ENCODE assay signal across 20 cellular contexts in the genomic region with DNA sequence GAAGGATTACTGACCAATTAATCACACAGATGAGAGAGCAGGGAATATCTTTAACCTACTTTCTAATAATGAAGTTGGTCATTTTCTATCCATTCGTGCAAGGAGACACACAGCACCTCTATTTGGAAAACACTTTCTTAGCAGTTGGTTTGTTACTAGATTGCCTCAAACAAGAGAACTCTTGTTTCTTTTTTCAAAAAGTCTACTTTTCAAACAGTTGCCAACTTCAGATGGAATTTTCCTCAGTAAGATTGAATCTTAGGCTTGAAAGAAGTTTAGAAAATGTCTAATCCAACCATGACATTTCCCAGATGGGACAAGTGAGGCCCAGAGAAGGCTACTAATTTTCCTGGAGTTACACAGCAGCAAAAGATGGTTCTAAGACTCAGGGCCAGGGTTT. TPM values are rescaled to one million over a fixed set of nuclear protein-coding genes. Genes with fewer than 3 reads are reported as not detected.
DNase-seq lines count a peak whose midpoint lies in the region; ATAC-seq, FAIRE-seq and TF ChIP-seq lines count a peak whose summit lies in the region.
"Had no signal": no experiment of that assay in that cellular context is flagged by ENCODE, and none has a peak within 500 bp of the region (broad histone marks: within the 10 kb centered on the region; RNA-seq: fewer than 3 reads in every experiment).

No MANE protein-coding gene starts in this region.

- no peak for TF ChIP-seq EP300 in K562 (IDR thresholded peaks at IDR 0.05; ENCODE audit: low read length)
- no peak for TF ChIP-seq EP300 in tibial nerve (IDR thresholded peaks at IDR 0.05)
- TF ChIP-seq EP300 in SK-N-SH (IDR thresholded peaks at IDR 0.05; ENCODE audit: borderline replicate concordance in 1 of 2, low read depth in 1 of 2, low read length in 1 of 2) = no peak

- H2AFZ ChIP-seq in K562 (ENCODE audit: low read depth, low read length) = no peak overlapping the region
- H2AFZ ChIP-seq in SK-N-SH (ENCODE audit: low read depth) = no peak overlapping the region

- CTCF ChIA-PET in K562 (lab: Yijun Ruan, JAX; ENCODE audit: low intra/inter-chr PET ratio) (no interaction called here), SK-N-SH (lab: Yijun Ruan, JAX) (no interaction called here)

- H3K79me2 ChIP-seq in K562 (ENCODE audit: control insufficient read depth, insufficient read depth, low read length) = no peaks in the 10 kb centered on the region
- no peaks in the 10 kb centered on the region for H3K79me2 ChIP-seq in SK-N-SH (ENCODE audit: insufficient read depth)

- H3K9me3 ChIP-seq in K562 (replicated peaks; ENCODE audit: control insufficient read depth, insufficient read depth, low read depth, low read length) = no peaks in the 10 kb centered on the region
- H3K9me3 ChIP-seq in prostate gland = no peaks in the 10 kb centered on the region
- H3K9me3 ChIP-seq in tibial nerve = peaks cover 0 to 2% (median 0%) of the 10 kb centered on the region in 4 donors
- H3K9me3 ChIP-seq in SK-N-SH = no peaks in the 10 kb centered on the region
- H3K9me3 ChIP-seq: neutrophil had no signal

- POLR2A ChIA-PET in K562 (lab: Yijun Ruan, JAX) = no interaction called here
- POLR2A ChIA-PET in SK-N-SH (lab: Yijun Ruan, JAX) = no interaction called here

- no peaks in the 10 kb centered on the region for H3K9me2 ChIP-seq in SK-N-SH

- H3K4me3 ChIP-seq in K562 (no peak overlapping the region), prostate gland (no peak overlapping the region), tibial nerve (no peak overlapping the region), SK-N-SH (ENCODE audit: low read depth in 2 of 2, low read length in 1 of 2) (no peak overlapping the region)

- BruUV-seq in K562 (replicated peaks; lab: Mats Ljungman, UMichigan) = no TSS peak

- no peak overlapping the region for H3K9ac ChIP-seq in K562 (ENCODE audit: insufficient read depth in 1 of 2, low read depth in 2 of 2, low read length in 2 of 2)
- no peak overlapping the region for H3K9ac ChIP-seq in SK-N-SH

- H3K36me3 ChIP-seq in K562 (ENCODE audit: control insufficient read depth, insufficient read depth, low read length) (no peaks in the 10 kb centered on the region), prostate gland (no peaks in the 10 kb centered on the region), tibial nerve (no peaks in the 10 kb centered on the region), SK-N-SH (replicated peaks in 1 of 2; ENCODE audit: control insufficient read depth in 1 of 2, insufficient read depth in 2 of 2, low read length in 1 of 2) (no peaks in the 10 kb centered on the region)
- H3K36me3 ChIP-seq: neutrophil had no signal

- no peaks in the 10 kb centered on the region for H3F3A ChIP-seq in SK-N-SH (replicated peaks; ENCODE audit: insufficient read depth)

- TF ChIP-seq POLR2A in K562 (conservative IDR thresholded peaks at IDR 0.05) = no peak
- TF ChIP-seq POLR2A in prostate gland (IDR thresholded peaks at IDR 0.05) = no peak
- TF ChIP-seq POLR2A in tibial nerve (IDR thresholded peaks at IDR 0.05) = no peak

- H3K4me2 ChIP-seq in K562 (ENCODE audit: insufficient read depth, low read length) (no peak overlapping the region), SK-N-SH (no peak overlapping the region)

- in situ Hi-C loops in K562 (cut with MboI) = no loop called here

- ATAC-seq in K562 (no peak), HG02623 (IDR thresholded peaks at IDR 0.05; ENCODE audit: unreplicated experiment) (no peak)
- ATAC-seq: CD8-positive, alpha-beta T cell; HCT116; stimulated activated naive CD8-positive, alpha-beta T cell treated with anti-CD3 and anti-CD28 coated beads, Interleukin-15, Interleukin-2, amounts not matched to agents 100 U/mL and 50 U/mL, for 24 hours had no signal

- H3K27ac ChIP-seq in K562 (ENCODE audit: extremely low read depth, low read depth, low read length) = no peak overlapping the region
- peak overlapping the region; percentile 41 to 72 for H3K27ac ChIP-seq in prostate gland
- peak overlapping the region; percentile 43 to 87 (median 78) for H3K27ac ChIP-seq in tibial nerve
- H3K27ac ChIP-seq in SK-N-SH (ENCODE audit: low read depth in 2 of 2, low read length in 1 of 2) = no peak overlapping the region
- H3K27ac ChIP-seq: neutrophil had no signal

- H3K27me3 ChIP-seq in K562 (ENCODE audit: control insufficient read depth in 2 of 2, insufficient read depth in 2 of 2, low read length in 2 of 2) (no peaks in the 10 kb centered on the region), prostate gland (replicated peaks; ENCODE audit: insufficient read depth) (no peaks in the 10 kb centered on the region), tibial nerve (no peaks in the 10 kb centered on the region), SK-N-SH (ENCODE audit: insufficient read depth) (no peaks in the 10 kb centered on the region)

- DNase-seq in K562 (ENCODE audit: extremely low read depth in 1 of 4, low spot score in 3 of 4) (no peak), foreskin melanocyte (peak; percentile 56), prostate gland (ENCODE audit: low spot score) (no peak), tibial nerve (ENCODE audit: low spot score in 2 of 2) (no peak), SK-N-SH (no peak)
- no peak for DNase-seq in stimulated activated naive CD4-positive, alpha-beta T cell (lab: John Stamatoyannopoulos, UW)
- DNase-seq: activated naive CD4-positive, alpha-beta T cell treated with anti-CD3 and anti-CD28 coated beads, Interleukin-2, amount 10 ng/mL, durations not matched to agents 7 days and 5 days; activated T-cell treated with anti-CD3 and anti-CD28 coated beads for 4 hours; CD8-positive, alpha-beta T cell; DMS79; NCI-H1417; NCI-H2171; NCI-H526; SHP77 treated with DMSO at 0.1 percent for 48 hours; stimulated activated CD4-positive, alpha-beta T cell treated with anti-CD3 and anti-CD28 coated beads, Interleukin-1b, Interleukin-23, amount 100 ng/mL, for 48 hours; stimulated activated naive CD8-positive, alpha-beta T cell treated with anti-CD3 and anti-CD28 coated beads, Interleukin-15, Interleukin-2, amounts not matched to agents 100 U/mL and 50 U/mL, for 24 hours had no signal

- 0% methylated on average over 1 of the region's 1 CpG for WGBS in K562 (ENCODE audit: insufficient coverage, low coverage, missing lambda C conversion rate)
- WGBS in prostate gland = 43% methylated on average over 1 of the region's 1 CpG
- 31 to 38% methylated on average over 1 of the region's 1 CpG for WGBS in tibial nerve, 2 donors
- 70% methylated on average over 1 of the region's 1 CpG for WGBS in SK-N-SH (ENCODE audit: low lambda C conversion rate)

- intact Hi-C loops in K562 (cut with micrococcal nuclease) = no loop called here
- intact Hi-C loops in prostate gland (cut with DNase I) = loop anchor here (5.0 to 10.0 kb wide), 2 partner anchors 71 to 94 kb away; partner anchors contain the start of genes MORC2 and TUG1

- TF ChIP-seq RAD21 in K562 (CRISPR knock-in tag; conservative IDR thresholded peaks at IDR 0.05 in 1 of 2, IDR thresholded peaks at IDR 0.05 in 1 of 2) (no peak), SK-N-SH (IDR thresholded peaks at IDR 0.05; ENCODE audit: low read length) (no peak)

- TF ChIP-seq CTCF in K562 (IDR thresholded peaks at IDR 0.05 in 2 of 3, conservative IDR thresholded peaks at IDR 0.05 in 1 of 3; ENCODE audit: insufficient read depth in 2 of 3, low read depth in 1 of 3, low read length in 3 of 3) (no peak), prostate gland (IDR thresholded peaks at IDR 0.05) (no peak), tibial nerve (IDR thresholded peaks at IDR 0.05) (no peak), SK-N-SH (IDR thresholded peaks at IDR 0.05) (no peak)

- no peak for FAIRE-seq in K562 (lab: Jason Lieb, UNC)
- FAIRE-seq: GM12892 had no signal

- H3K9me1 ChIP-seq in K562 (ENCODE audit: control insufficient read depth, insufficient read depth, low read length) = no peaks in the 10 kb centered on the region

- no peaks in the 10 kb centered on the region for H3K4me1 ChIP-seq in K562 (replicated peaks in 1 of 2; ENCODE audit: control insufficient read depth in 2 of 2, insufficient read depth in 2 of 2, low read length in 2 of 2)
- peaks cover 6% of the 10 kb centered on the region for H3K4me1 ChIP-seq in prostate gland (replicated peaks)
- H3K4me1 ChIP-seq in tibial nerve = peaks cover 0 to 45% (median 8%) of the 10 kb centered on the region in 4 donors
- peaks cover 0 to 3% of the 10 kb centered on the region in 2 experiments; a peak in 1 of 4 replicates for H3K4me1 ChIP-seq in SK-N-SH (ENCODE audit: control insufficient read depth in 1 of 2, insufficient read depth in 2 of 2, low read depth in 1 of 2, low read length in 1 of 2)

- no peaks in the 10 kb centered on the region for H4K20me1 ChIP-seq in K562 (replicated peaks; ENCODE audit: control insufficient read depth, insufficient read depth, low read length)
- no peaks in the 10 kb centered on the region for H4K20me1 ChIP-seq in SK-N-SH (ENCODE audit: insufficient read depth)

TF ChIP-seq in K562, 482 proteins besides CTCF, POLR2A, EP300 and RAD21 (continues in another document):
- TF ChIP-seq ZFP36 (IDR thresholded peaks at IDR 0.05; ENCODE audit: low read depth, low read length, partially characterized antibody) = peak; percentile 27

TF ChIP-seq in SK-N-SH, 30 proteins besides CTCF, POLR2A, EP300 and RAD21:
- no peak for TF ChIP-seq SIN3A (IDR thresholded peaks at IDR 0.05; ENCODE audit: borderline replicate concordance, low read depth, low read length)

RNA-seq across cellular contexts. Expression of gene SMTN, which starts 42.4 kb away (rescaled TPM):
- total RNA-seq in K562 (2011; cell fraction: chromatin; rRNA removed; ENCODE audit: low replicate concordance) = 49.3 and 111 TPM in 2 replicates
- 49.2 and 65.0 TPM in 2 replicates for total RNA-seq in K562 (2011; cell fraction: nucleolus; rRNA removed)
- total RNA-seq in K562 (2011; cell fraction: nucleoplasm; rRNA removed) = 48.8 and 58.2 TPM in 2 replicates
- total RNA-seq in K562 (2014; rRNA removed) (17.8 and 22.3 TPM in 2 replicates), K562 (2014; rRNA removed; fragmentation: Illumina TruSeq; extraction: Trizol) (8.8 and 11.1 TPM in 2 replicates), K562 (2015; rRNA removed; fragmentation: Illumina TruSeq; extraction: Trizol) (16.0 and 16.1 TPM in 2 replicates), K562 (2021) (39.9 and 41.1 TPM in 2 replicates), prostate gland (100 to 1,000 TPM; 200 to 209 TPM), tibial nerve (100 to 1,000 TPM; 173 to 294 (median 253) TPM)
- polyA plus RNA-seq in K562 (2011; rRNA removed) (7.7 and 13.7 TPM in 2 replicates), K562 (2014; fragmentation: Illumina TruSeq; extraction: Trizol) (17.6 and 28.4 TPM in 2 replicates), K562 (2014; fragmentation: Nextera tagmentation; extraction: Ambion mirVana) (1 to 10 TPM; 2.5 to 3.4 TPM), K562 (2014; rRNA removed) (20.6 and 25.5 TPM in 2 replicates), SK-N-SH (2012; rRNA removed) (12.5 and 30.4 TPM in 2 replicates)
- polyA plus RNA-seq in K562 (2011; cell fraction: cytosol; rRNA removed) = 9.0 and 10.3 TPM in 2 replicates
- polyA plus RNA-seq in K562 (2011; cell fraction: nucleus; rRNA removed) = 70.1 and 84.9 TPM in 2 replicates
- polyA plus RNA-seq in K562 (2012) = 22.9 and 23.5 TPM in 2 replicates
- polyA minus RNA-seq in K562 (2011; rRNA and poly(A)+ RNA removed) = 4.6 and 7.0 TPM in 2 replicates
- 8.3 and 14.4 TPM in 2 replicates for polyA minus RNA-seq in K562 (2011; cell fraction: cytosol; rRNA and poly(A)+ RNA removed)
- polyA minus RNA-seq in K562 (2011; cell fraction: nucleus; rRNA and poly(A)+ RNA removed) = 24.6 and 28.2 TPM in 2 replicates
- polyA plus RNA-seq in SK-N-SH (2012; cell fraction: cytosol; rRNA removed) = 9.1 and 14.9 TPM in 2 replicates
- 70.2 and 73.7 TPM in 2 replicates for polyA plus RNA-seq in SK-N-SH (2012; cell fraction: nucleus; rRNA removed)

Comparison
In these comparisons a context has a peak if more than half of its experiments do, and no peak if none do; other contexts are left out.
1. H3K27ac ChIP-seq: peak in prostate gland (2 of 2) and tibial nerve (4 of 4); none in K562 (single experiment) and SK-N-SH (0 of 2).